Comparison of ENCODE assay signal across 25 cellular contexts in genomic region chr9:127895811-127896210, GRCh38. TPM values are rescaled to one million over a fixed set of nuclear protein-coding genes. Genes with fewer than 3 reads are reported as not detected.
DNase-seq lines count a peak whose midpoint lies in the region; ATAC-seq and TF ChIP-seq lines count a peak whose summit lies in the region.
"Had no signal": no experiment of that assay in that cellular context is flagged by ENCODE, and none has a peak within 500 bp of the region (broad histone marks: within the 10 kb centered on the region; RNA-seq: fewer than 3 reads in every experiment).

No MANE protein-coding gene starts in this region.

- no peak overlapping the region for H3K27ac ChIP-seq in right cardiac atrium (ENCODE audit: low read length)
- H3K27ac ChIP-seq in gastrocnemius medialis, result peak overlapping the region; percentile 90 to 97 (median 93)
- H3K27ac ChIP-seq: brain microvascular endothelial cell had no signal

- H3K4me3 ChIP-seq in right cardiac atrium (ENCODE audit: low read length), result no peak overlapping the region
- peak overlapping the region in 1 of 4 donors; percentile 90 for H3K4me3 ChIP-seq in gastrocnemius medialis
- H3K4me3 ChIP-seq: Peyer's patch had no signal

- H3K27me3 ChIP-seq in right cardiac atrium (ENCODE audit: control insufficient read depth, insufficient read depth), result no peaks in the 10 kb centered on the region
- no peaks in the 10 kb centered on the region for H3K27me3 ChIP-seq in gastrocnemius medialis
- H3K27me3 ChIP-seq: brain microvascular endothelial cell, Peyer's patch, stomach had no signal

- H3K9me3 ChIP-seq in right cardiac atrium (ENCODE audit: control insufficient read depth, low read length), result no peaks in the 10 kb centered on the region
- no peaks in the 10 kb centered on the region for H3K9me3 ChIP-seq in gastrocnemius medialis

- 92% methylated on average over 8 of the region's 8 CpGs for WGBS in right cardiac atrium

- TF ChIP-seq CTCF in natural killer cell (IDR thresholded peaks at IDR 0.05), result no peak
- no peak for TF ChIP-seq CTCF in gastrocnemius medialis (IDR thresholded peaks at IDR 0.05 in 4 of 5, conservative IDR thresholded peaks at IDR 0.05 in 1 of 5)

- DNase-seq in right cardiac atrium, result peak in 2 of 3 donors; percentile 18 to 39
- no peak for DNase-seq in left cardiac atrium
- no peak for DNase-seq in natural killer cell
- no peak for DNase-seq in gastrocnemius medialis
- no peak for DNase-seq in NCI-H2029 (lab: John Stamatoyannopoulos, UW)
- no peak for DNase-seq in left colon
- no peak for DNase-seq in NCI-H146 (lab: John Stamatoyannopoulos, UW)
- DNase-seq: activated CD4-positive, alpha-beta T cell treated with anti-CD3 and anti-CD28 coated beads, Interleukin-2, amount 50 U/mL, for 48 hours; activated CD4-positive, CD25-positive, alpha-beta regulatory T cell treated with anti-CD3 and anti-CD28 coated beads, Interleukin-2, amount 50 U/mL, for 72 hours; activated naive CD4-positive, alpha-beta T cell; amniotic stem cell; brain microvascular endothelial cell; CD4-positive, CD25-positive, alpha-beta regulatory T cell; IMR-90; left ventricle myocardium inferior; MV-4-11; NCI-H1436 treated with DMSO at 0.1 percent for 48 hours; NCI-H446 treated with DMSO at 0.1 percent for 48 hours; NCI-H774; Peyer's patch; retina; SHP77 treated with DMSO at 0.1 percent for 48 hours; stomach had no signal

- intact Hi-C loops in right cardiac atrium (cut with DNase I), result no loop called here
- intact Hi-C loops in left cardiac atrium (cut with DNase I), result no loop called here
- intact Hi-C loops in natural killer cell (cut with micrococcal nuclease), result no loop called here
- intact Hi-C loops in gastrocnemius medialis (cut with DNase I; ENCODE audit: low total_unique reads), result loop anchor here (5.0 kb wide), 1 partner anchor 444 kb away; the partner anchor contains the start of genes LRSAM1 and RPL12
- intact Hi-C loops in left colon (cut with DNase I, micrococcal nuclease), result no loop called here

- H3K27ac Mint-ChIP-seq in natural killer cell, result peak overlapping the region; percentile 29 to 43

- peak overlapping the region; percentile 60 for H3K4me3 Mint-ChIP-seq in natural killer cell

- TF ChIP-seq POLR2A in gastrocnemius medialis (IDR thresholded peaks at IDR 0.05), result no peak

- no peaks in the 10 kb centered on the region for H3K27me3 Mint-ChIP-seq in natural killer cell (ENCODE audit: low read depth in 2 of 2)
- H3K27me3 Mint-ChIP-seq: CD4-positive, CD25-positive, alpha-beta regulatory T cell; type B pancreatic cell had no signal

- H3K4me1 ChIP-seq in right cardiac atrium (ENCODE audit: control insufficient read depth, insufficient read depth, low read length) (peaks cover 13% of the 10 kb centered on the region), gastrocnemius medialis (peaks cover 22 to 35% of the 10 kb centered on the region in 2 donors)

- no peaks in the 10 kb centered on the region for H3K9me3 Mint-ChIP-seq in natural killer cell
- H3K9me3 Mint-ChIP-seq: type B pancreatic cell had no signal

- peaks cover 21% of the 10 kb centered on the region for H3K36me3 Mint-ChIP-seq in natural killer cell

- peaks cover 34 to 62% of the 10 kb centered on the region in 2 donors for H3K4me1 Mint-ChIP-seq in natural killer cell

- H3K36me3 ChIP-seq in gastrocnemius medialis, result peaks cover 0 to 50% of the 10 kb centered on the region in 2 donors

- no peak for ATAC-seq in right cardiac atrium
- no peak for ATAC-seq in left cardiac atrium
- no peak for ATAC-seq in natural killer cell
- no peak for ATAC-seq in gastrocnemius medialis
- ATAC-seq in HG03439 (IDR thresholded peaks at IDR 0.05; ENCODE audit: unreplicated experiment), result no peak
- ATAC-seq in left colon, result no peak

- in situ Hi-C loops in gastrocnemius medialis (cut with MboI; ENCODE audit: low sequenced_read_pairs in 4 of 4), result no loop called here

RNA-seq across cellular contexts. Expression of gene ST6GALNAC6, which starts 3.6 kb away (rescaled TPM):
- 10 to 100 TPM; 60.1 to 73.7 (median 65.2) TPM for total RNA-seq in right cardiac atrium
- polyA plus RNA-seq in right cardiac atrium, result 55.9 TPM
- 10 to 100 TPM; 56.7 to 71.7 TPM for total RNA-seq in left cardiac atrium
- total RNA-seq in natural killer cell, result 100 to 1,000 TPM; 120 to 148 (median 127) TPM
- total RNA-seq in gastrocnemius medialis, result 10 to 100 TPM; 46.7 to 69.3 (median 56.9) TPM
- 100 to 1,000 TPM; 222 to 302 TPM for total RNA-seq in left colon

RNA-seq across cellular contexts. Expression of gene AK1, which starts 18.3 kb away (rescaled TPM):
- 100 to 1,000 TPM; 630 to 722 (median 659) TPM for total RNA-seq in right cardiac atrium
- 811 TPM for polyA plus RNA-seq in right cardiac atrium
- total RNA-seq in left cardiac atrium, result 100 to 1,000 TPM; 593 to 626 TPM
- total RNA-seq in natural killer cell, result 10 to 100 TPM; 47.3 to 76.3 (median 54.2) TPM
- 100 to 1,000 TPM; 240 to 489 (median 359) TPM for total RNA-seq in gastrocnemius medialis
- total RNA-seq in left colon, result 100 to 1,000 TPM; 114 to 141 TPM

RNA-seq across cellular contexts. Expression of gene ST6GALNAC4, which starts 21.0 kb away (rescaled TPM):
- 10 to 100 TPM; 26.3 to 36.7 (median 32.3) TPM for total RNA-seq in right cardiac atrium
- 24.3 TPM for polyA plus RNA-seq in right cardiac atrium
- 10 to 100 TPM; 35.8 to 49.9 TPM for total RNA-seq in left cardiac atrium
- total RNA-seq in natural killer cell, result 10 to 100 TPM; 18.8 to 33.0 (median 20.4) TPM
- 10 to 100 TPM; 11.2 to 48.4 (median 23.6) TPM for total RNA-seq in gastrocnemius medialis
- total RNA-seq in left colon, result 10 to 100 TPM; 37.5 to 46.9 TPM

RNA-seq across cellular contexts. Expression of gene PIP5KL1, which starts 34.8 kb away (rescaled TPM):
- total RNA-seq in right cardiac atrium (1 to 10 TPM in 1 of 4 donors, under 1 TPM in 1, not detected in 2; 0.29 to 1.3 TPM), left cardiac atrium (under 1 TPM; 0.50 to 0.99 TPM), natural killer cell (1 to 10 TPM in 1 of 3 donors, under 1 TPM in 2; 0.52 to 1.4 (median 0.97) TPM), gastrocnemius medialis (1 to 10 TPM in 1 of 4 donors, not detected in 3; 4.2 TPM), left colon (1 to 10 TPM; 1.3 to 1.9 TPM)
- polyA plus RNA-seq in right cardiac atrium, result 0.29 TPM

RNA-seq across cellular contexts. Expression of gene ENG, which starts 41.4 kb away (rescaled TPM):
- 100 to 1,000 TPM; 275 to 462 (median 364) TPM for total RNA-seq in right cardiac atrium
- 362 TPM for polyA plus RNA-seq in right cardiac atrium
- total RNA-seq in left cardiac atrium, result 100 to 1,000 TPM; 132 to 392 TPM
- total RNA-seq in natural killer cell, result 10 to 100 TPM in 2 of 3 donors, 1 to 10 TPM in 1; 8.5 to 13.6 (median 12.3) TPM
- 10 to 100 TPM; 27.4 to 49.8 (median 32.6) TPM for total RNA-seq in gastrocnemius medialis
- 10 to 100 TPM; 15.1 to 26.5 TPM for total RNA-seq in left colon

Comparison
In these comparisons a context has a peak if more than half of its experiments do, and no peak if none do; other contexts are left out.
1. DNase-seq: peak in right cardiac atrium (2 of 3); none in left cardiac atrium (single experiment), natural killer cell (single experiment), gastrocnemius medialis (0 of 2), NCI-H2029 (single experiment), left colon (0 of 2) and NCI-H146 (single experiment).